12 cellular contexts compared by ENCODE assay signal in the genomic region with DNA sequence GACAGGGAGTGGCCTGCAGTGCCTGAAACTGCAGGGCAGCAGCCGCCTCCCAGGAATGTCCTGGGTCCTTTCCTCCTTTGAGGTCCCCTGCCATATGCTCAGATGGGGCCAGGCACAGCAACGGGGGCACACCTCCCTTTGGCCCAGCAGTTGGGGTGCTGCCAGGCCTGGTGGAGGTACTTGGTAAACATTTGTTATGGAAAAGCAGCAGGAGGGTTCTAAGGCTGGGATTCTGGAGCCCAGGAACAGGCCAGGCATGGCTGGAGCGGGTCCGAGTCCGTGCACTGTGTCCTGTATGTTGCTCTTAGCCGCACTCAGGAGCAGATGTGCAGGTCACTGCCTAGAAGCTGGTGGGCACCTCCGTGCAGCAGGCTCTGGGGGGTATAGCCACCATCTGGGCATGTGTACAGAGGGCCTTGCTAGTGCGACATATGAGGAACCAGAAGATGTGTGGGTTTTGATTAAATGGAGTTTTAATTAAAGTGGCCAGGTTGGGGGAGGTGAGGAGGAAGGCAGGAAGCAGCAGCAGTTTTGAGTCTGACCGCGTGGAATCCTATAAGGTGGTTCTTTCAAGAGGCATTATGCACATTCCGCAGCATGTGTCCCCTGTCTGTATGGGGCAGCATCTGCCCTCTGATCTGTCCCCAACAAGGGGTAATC. TPM values are rescaled to one million over a fixed set of nuclear protein-coding genes. Genes with fewer than 3 reads are reported as not detected.
DNase-seq lines count a peak whose midpoint lies in the region; ATAC-seq and TF ChIP-seq lines count a peak whose summit lies in the region.
"Had no signal": no experiment of that assay in that cellular context is flagged by ENCODE, and none has a peak within 500 bp of the region (broad histone marks: within the 10 kb centered on the region; RNA-seq: fewer than 3 reads in every experiment).

No MANE protein-coding gene starts in this region.

- peaks cover 31 to 67% of the 10 kb centered on the region in 2 donors for H3K4me1 ChIP-seq in duodenal mucosa (ENCODE audit: control insufficient read depth in 1 of 2, insufficient read depth in 2 of 2, low read length in 2 of 2)

- peaks cover 14% of the 10 kb centered on the region for H3K36me3 Mint-ChIP-seq in activated naive CD4-positive, alpha-beta T cell treated with anti-CD3 and anti-CD28 coated beads, Interleukin-2, amount 10 ng/mL, durations not matched to agents 7 days and 5 days

- peak overlapping the region; percentile 93 for H3K27ac Mint-ChIP-seq in activated naive CD4-positive, alpha-beta T cell treated with anti-CD3 and anti-CD28 coated beads, Interleukin-2, amount 10 ng/mL, durations not matched to agents 7 days and 5 days
- peak overlapping the region; percentile 96 to 97 for H3K27ac Mint-ChIP-seq in stimulated activated naive CD8-positive, alpha-beta T cell treated with anti-CD3 and anti-CD28 coated beads, Interleukin-15, amount 100 ng/mL, for 72 hours

- H3K9me3 ChIP-seq in duodenal mucosa (ENCODE audit: control insufficient read depth in 1 of 2, low read length in 2 of 2): no peaks in the 10 kb centered on the region
- H3K9me3 ChIP-seq: breast epithelium, sigmoid colon had no signal

- H3K9me3 Mint-ChIP-seq in activated naive CD4-positive, alpha-beta T cell treated with anti-CD3 and anti-CD28 coated beads, Interleukin-2, amount 10 ng/mL, durations not matched to agents 7 days and 5 days: no peaks in the 10 kb centered on the region
- H3K9me3 Mint-ChIP-seq in stimulated activated naive CD8-positive, alpha-beta T cell treated with anti-CD3 and anti-CD28 coated beads, Interleukin-15, amount 100 ng/mL, for 72 hours: no peaks in the 10 kb centered on the region

- ATAC-seq in stimulated activated naive CD8-positive, alpha-beta T cell treated with anti-CD3 and anti-CD28 coated beads, Interleukin-15, amount 100 ng/mL, for 72 hours: peak; percentile 0
- ATAC-seq in omental fat pad (ENCODE audit: low FRiP score): no peak
- ATAC-seq: left colon had no signal

- H3K4me1 Mint-ChIP-seq in activated naive CD4-positive, alpha-beta T cell treated with anti-CD3 and anti-CD28 coated beads, Interleukin-2, amount 10 ng/mL, durations not matched to agents 7 days and 5 days: peaks cover 81% of the 10 kb centered on the region
- H3K4me1 Mint-ChIP-seq in stimulated activated naive CD8-positive, alpha-beta T cell treated with anti-CD3 and anti-CD28 coated beads, Interleukin-15, amount 100 ng/mL, for 72 hours: peaks cover 90% of the 10 kb centered on the region

- H3K27me3 ChIP-seq in duodenal mucosa (ENCODE audit: control insufficient read depth in 1 of 2, insufficient read depth in 2 of 2, low read length in 2 of 2): peaks cover 0 to 18% of the 10 kb centered on the region in 2 donors

- DNase-seq in activated naive CD4-positive, alpha-beta T cell treated with anti-CD3 and anti-CD28 coated beads, Interleukin-2, amount 10 ng/mL, durations not matched to agents 7 days and 5 days: no peak
- DNase-seq in activated naive CD4-positive, alpha-beta T cell (lab: John Stamatoyannopoulos, UW): no peak
- DNase-seq in NCI-H524 (lab: John Stamatoyannopoulos, UW): peak; percentile 93 to 98
- DNase-seq in stimulated activated naive CD8-positive, alpha-beta T cell treated with anti-CD3 and anti-CD28 coated beads, Interleukin-15, amount 100 ng/mL, for 72 hours: no peak
- DNase-seq in kidney glomerular epithelial cell (lab: John Stamatoyannopoulos, UW): no peak
- no peak for DNase-seq in omental fat pad (ENCODE audit: low spot score)
- no peak for DNase-seq in HPDE6-E6E7 (ENCODE audit: extremely low spot score)
- DNase-seq: sigmoid colon had no signal

- CTCF ChIA-PET in activated naive CD4-positive, alpha-beta T cell treated with anti-CD3 and anti-CD28 coated beads, Interleukin-2, amount 10 ng/mL, durations not matched to agents 7 days and 5 days (lab: Charles Lee): interaction anchor here (0.6 to 1.7 kb wide), 5 partner anchors 19 to 93 kb away, joined by 3 to 9 read pairs (median 5); no protein-coding TSS in a partner anchor

- H3K9ac ChIP-seq in duodenal mucosa (ENCODE audit: low read depth in 1 of 2, low read length in 2 of 2): peak overlapping the region; percentile 0 to 38

- peaks cover 19% of the 10 kb centered on the region for H3K27me3 Mint-ChIP-seq in activated naive CD4-positive, alpha-beta T cell treated with anti-CD3 and anti-CD28 coated beads, Interleukin-2, amount 10 ng/mL, durations not matched to agents 7 days and 5 days
- no peaks in the 10 kb centered on the region for H3K27me3 Mint-ChIP-seq in stimulated activated naive CD8-positive, alpha-beta T cell treated with anti-CD3 and anti-CD28 coated beads, Interleukin-15, amount 100 ng/mL, for 72 hours

- peak overlapping the region; percentile 29 to 44 for H3K4me3 ChIP-seq in duodenal mucosa (ENCODE audit: low read depth in 1 of 2, low read length in 2 of 2)
- H3K4me3 ChIP-seq: sigmoid colon had no signal

- no peak overlapping the region for H3K27ac ChIP-seq in duodenal mucosa (ENCODE audit: low read depth, low read length)
- H3K27ac ChIP-seq: C4-2B, sigmoid colon had no signal

- no peak for TF ChIP-seq CTCF in omental fat pad (IDR thresholded peaks at IDR 0.05)

- H3K36me3 ChIP-seq in duodenal mucosa (ENCODE audit: control insufficient read depth in 1 of 2, insufficient read depth in 2 of 2, low read length in 2 of 2): peaks cover 0 to 4% of the 10 kb centered on the region in 2 donors
- H3K36me3 ChIP-seq: breast epithelium, sigmoid colon had no signal

- H3K4me3 Mint-ChIP-seq in activated naive CD4-positive, alpha-beta T cell treated with anti-CD3 and anti-CD28 coated beads, Interleukin-2, amount 10 ng/mL, durations not matched to agents 7 days and 5 days: peak overlapping the region; percentile 83
- peak overlapping the region; percentile 91 to 94 for H3K4me3 Mint-ChIP-seq in stimulated activated naive CD8-positive, alpha-beta T cell treated with anti-CD3 and anti-CD28 coated beads, Interleukin-15, amount 100 ng/mL, for 72 hours

RNA-seq across cellular contexts. Expression of gene ADORA2A, which starts 1.5 kb away (rescaled TPM):
- 1 to 10 TPM; 1.7 to 4.5 (median 2.5) TPM for total RNA-seq in omental fat pad

Comparison
In these comparisons a context has a peak if more than half of its experiments do, and no peak if none do; other contexts are left out.
1. DNase-seq: peak in NCI-H524 (2 of 2); none in activated naive CD4-positive, alpha-beta T cell treated with anti-CD3 and anti-CD28 coated beads, Interleukin-2, amount 10 ng/mL, durations not matched to agents 7 days and 5 days (single experiment), activated naive CD4-positive, alpha-beta T cell (0 of 4), stimulated activated naive CD8-positive, alpha-beta T cell treated with anti-CD3 and anti-CD28 coated beads, Interleukin-15, amount 100 ng/mL, for 72 hours (0 of 2), kidney glomerular epithelial cell (single experiment), omental fat pad (single experiment) and HPDE6-E6E7 (single experiment).